ENCODE assay signal across 16 cellular contexts in genomic region chr20:2335096-2335495, GRCh38. TPM values are rescaled to one million over a fixed set of nuclear protein-coding genes. Genes with fewer than 3 reads are reported as not detected.
A peak's percentile ranks its signal among the peaks of the same experiment; 100 is the strongest.
DNase-seq lines count a peak whose midpoint lies in the region; ATAC-seq and TF ChIP-seq lines count a peak whose summit lies in the region.
"Had no signal": no experiment of that assay in that cellular context is flagged by ENCODE, and none has a peak within 500 bp of the region (broad histone marks: within the 10 kb centered on the region; RNA-seq: fewer than 3 reads in every experiment).

No MANE protein-coding gene starts in this region.

- intact Hi-C loops in cardiac septum (cut with DNase I), result no loop called here
- intact Hi-C loops in lower lobe of right lung (cut with DNase I), result no loop called here

- peak; percentile 47 for DNase-seq in right atrium auricular region (ENCODE audit: low spot score)
- no peak for DNase-seq in cardiac septum (ENCODE audit: low spot score)
- peak; percentile 30 for DNase-seq in left lobe of liver (ENCODE audit: low spot score)
- peak; percentile 72 for DNase-seq in osteocyte (ENCODE audit: extremely low spot score, unreplicated experiment)
- DNase-seq in lower lobe of right lung, result no peak
- no peak for DNase-seq in WTC11 (ENCODE audit: low spot score)
- DNase-seq: BE2C; C1 segment of cervical spinal cord; Caco-2; CD4-positive, CD25-positive, alpha-beta regulatory T cell; CD8-positive, alpha-beta memory T cell; H9 had no signal

- H3K4me1 Mint-ChIP-seq in osteocyte (ENCODE audit: unreplicated experiment), result no peaks in the 10 kb centered on the region
- H3K4me1 Mint-ChIP-seq in WTC11, result peaks cover 1% of the 10 kb centered on the region; the same call in 1 of the 2 replicates
- H3K4me1 Mint-ChIP-seq: CD4-positive, CD25-positive, alpha-beta regulatory T cell; CD8-positive, alpha-beta memory T cell had no signal

- no peaks in the 10 kb centered on the region for H3K9me3 ChIP-seq in right atrium auricular region
- H3K9me3 ChIP-seq in lower lobe of right lung, result no peaks in the 10 kb centered on the region
- H3K9me3 ChIP-seq: BE2C, Caco-2 had no signal

- H3K4me3 ChIP-seq in right atrium auricular region (no peak overlapping the region), lower lobe of right lung (no peak overlapping the region)

- H3K27ac Mint-ChIP-seq in osteocyte (ENCODE audit: unreplicated experiment) (no peak overlapping the region), WTC11 (no peak overlapping the region)
- H3K27ac Mint-ChIP-seq: CD4-positive, CD25-positive, alpha-beta regulatory T cell; CD8-positive, alpha-beta memory T cell; H9 had no signal

- no peaks in the 10 kb centered on the region for H3K36me3 Mint-ChIP-seq in osteocyte (ENCODE audit: unreplicated experiment)
- H3K36me3 Mint-ChIP-seq in WTC11, result no peaks in the 10 kb centered on the region
- H3K36me3 Mint-ChIP-seq: CD4-positive, CD25-positive, alpha-beta regulatory T cell; CD8-positive, alpha-beta memory T cell had no signal

- H3K4me3 Mint-ChIP-seq in osteocyte (ENCODE audit: unreplicated experiment) (no peak overlapping the region), WTC11 (no peak overlapping the region)
- H3K4me3 Mint-ChIP-seq: CD4-positive, CD25-positive, alpha-beta regulatory T cell; CD8-positive, alpha-beta memory T cell; H9 had no signal

- H3K27ac ChIP-seq in right atrium auricular region (no peak overlapping the region), lower lobe of right lung (no peak overlapping the region)

- peak; percentile 23 for ATAC-seq in left lobe of liver
- ATAC-seq in lower lobe of right lung, result no peak
- no peak for ATAC-seq in WTC11
- ATAC-seq in HG03442 (IDR thresholded peaks at IDR 0.05; ENCODE audit: unreplicated experiment), result no peak

- no peaks in the 10 kb centered on the region for H3K9me3 Mint-ChIP-seq in osteocyte (ENCODE audit: unreplicated experiment)
- H3K9me3 Mint-ChIP-seq in WTC11, result no peaks in the 10 kb centered on the region
- H3K9me3 Mint-ChIP-seq: CD4-positive, CD25-positive, alpha-beta regulatory T cell; H9 had no signal

- TF ChIP-seq CTCF in right atrium auricular region (IDR thresholded peaks at IDR 0.05) (no peak), osteocyte (IDR thresholded peaks at IDR 0.05) (no peak), lower lobe of right lung (IDR thresholded peaks at IDR 0.05) (no peak), WTC11 (IDR thresholded peaks at IDR 0.05) (no peak)

- CTCF ChIA-PET in WTC11 (lab: Charles Lee), result interaction anchor here (1.5 kb wide), 1 partner anchor 128 kb away, joined by 5 read pairs; no protein-coding TSS in a partner anchor

- no peaks in the 10 kb centered on the region for H3K36me3 ChIP-seq in right atrium auricular region
- no peaks in the 10 kb centered on the region for H3K36me3 ChIP-seq in lower lobe of right lung
- H3K36me3 ChIP-seq: BE2C had no signal

- H3K27me3 ChIP-seq in right atrium auricular region, result no peaks in the 10 kb centered on the region
- peaks cover 4% of the 10 kb centered on the region for H3K27me3 ChIP-seq in lower lobe of right lung (ENCODE audit: low read depth)
- H3K27me3 ChIP-seq: BE2C had no signal

- H3K27me3 Mint-ChIP-seq in osteocyte (ENCODE audit: unreplicated experiment) (no peaks in the 10 kb centered on the region), WTC11 (ENCODE audit: low read depth) (no peaks in the 10 kb centered on the region)

- POLR2A ChIA-PET in WTC11 (lab: Charles Lee), result interaction anchor here (0.6 kb wide), 1 partner anchor 558 kb away, joined by 3 read pairs; no protein-coding TSS in a partner anchor

- H3K4me1 ChIP-seq in right atrium auricular region (no peaks in the 10 kb centered on the region), lower lobe of right lung (no peaks in the 10 kb centered on the region)
- H3K4me1 ChIP-seq: BE2C, Caco-2 had no signal

TF ChIP-seq in WTC11, 78 proteins besides CTCF, POLR2A, EP300 and RAD21 (continues in another document):
- TF ChIP-seq SMAD4 (CRISPR knock-in tag; IDR thresholded peaks at IDR 0.05), result no peak
- TF ChIP-seq HMGXB4 (CRISPR knock-in tag; IDR thresholded peaks at IDR 0.05), result no peak
- TF ChIP-seq PRDM15 (CRISPR knock-in tag; IDR thresholded peaks at IDR 0.05), result no peak
- TF ChIP-seq KAT7 (CRISPR knock-in tag; IDR thresholded peaks at IDR 0.05; ENCODE audit: borderline replicate concordance), result no peak
- TF ChIP-seq AR (CRISPR knock-in tag; IDR thresholded peaks at IDR 0.05), result no peak
- no peak for TF ChIP-seq ZBTB21 (CRISPR knock-in tag; IDR thresholded peaks at IDR 0.05; ENCODE audit: borderline replicate concordance)
- TF ChIP-seq MXD4 (CRISPR knock-in tag; IDR thresholded peaks at IDR 0.05; ENCODE audit: borderline replicate concordance), result no peak
- no peak for TF ChIP-seq CREB1 (CRISPR knock-in tag; IDR thresholded peaks at IDR 0.05)
- TF ChIP-seq IRF2 (CRISPR knock-in tag; IDR thresholded peaks at IDR 0.05; ENCODE audit: borderline replicate concordance, low read depth), result no peak
- no peak for TF ChIP-seq OVOL2 (CRISPR knock-in tag; IDR thresholded peaks at IDR 0.05; ENCODE audit: borderline replicate concordance)
- no peak for TF ChIP-seq GRHL2 (CRISPR knock-in tag; IDR thresholded peaks at IDR 0.05; ENCODE audit: insufficient replicate concordance, severe bottlenecking)
- no peak for TF ChIP-seq NR1H2 (CRISPR knock-in tag; IDR thresholded peaks at IDR 0.05)
- TF ChIP-seq NFATC4 (CRISPR knock-in tag; IDR thresholded peaks at IDR 0.05), result no peak

RNA-seq across cellular contexts. Expression of gene TGM3, which starts 39.3 kb away (rescaled TPM):
- total RNA-seq in right atrium auricular region, result not detected
- not detected for total RNA-seq in cardiac septum
- 0.25 TPM for total RNA-seq in left lobe of liver
- not detected in 2 replicates for total RNA-seq in osteocyte
- 0.32 TPM for total RNA-seq in lower lobe of right lung
- 0.07 to 0.11 TPM in 2 of 3 replicates, not detected in the other for total RNA-seq in WTC11 (2021)
- total RNA-seq: CD4-positive, CD25-positive, alpha-beta regulatory T cell; CD8-positive, alpha-beta memory T cell; H1; H9; HepG2 had no signal

RNA-seq across cellular contexts. Expression of gene TGM6, which starts 45.6 kb away (rescaled TPM):
- total RNA-seq in right atrium auricular region (not detected), cardiac septum (not detected), left lobe of liver (not detected), osteocyte (not detected in 2 replicates), lower lobe of right lung (not detected), WTC11 (2021) (not detected in 3 replicates)
- total RNA-seq: A172; Caco-2; CD4-positive, CD25-positive, alpha-beta regulatory T cell; CD8-positive, alpha-beta memory T cell; H1; H9; HepG2 had no signal

Comparison
In these comparisons a context has a peak if more than half of its experiments do, and no peak if none do; other contexts are left out.
1. DNase-seq: peak in right atrium auricular region (single experiment), left lobe of liver (single experiment) and osteocyte (single experiment); none in cardiac septum (single experiment), lower lobe of right lung (single experiment) and WTC11 (single experiment).